ENCODE assay signal across 1 cellular context in genomic region chr19:17778621-17779280, GRCh38.
TF ChIP-seq lines count a peak whose summit lies in the region.

No MANE protein-coding gene starts in this region.

TF ChIP-seq in WTC11, 78 proteins besides CTCF, POLR2A, EP300 and RAD21 (continued from another document):
- no peak for TF ChIP-seq MAX (CRISPR knock-in tag; IDR thresholded peaks at IDR 0.05)
